In genomic region chr6:138402833-138403187, GRCh38 we compare ENCODE assay signal across 1 cellular context.
TF ChIP-seq lines count a peak whose summit lies in the region.

No MANE protein-coding gene starts in this region.

TF ChIP-seq in SK-N-SH, 30 proteins besides CTCF, POLR2A, EP300 and RAD21:
- TF ChIP-seq GATA2 (CRISPR knock-in tag; IDR thresholded peaks at IDR 0.05) = no peak
- no peak for TF ChIP-seq NRF1 (IDR thresholded peaks at IDR 0.05; ENCODE audit: low read depth, low read length)
- no peak for TF ChIP-seq RXRA (IDR thresholded peaks at IDR 0.05; ENCODE audit: borderline replicate concordance, low read depth)
- TF ChIP-seq FOXJ3 (CRISPR knock-in tag; IDR thresholded peaks at IDR 0.05) = no peak
- no peak for TF ChIP-seq MEF2A (IDR thresholded peaks at IDR 0.05; ENCODE audit: borderline replicate concordance, low read depth)
- no peak for TF ChIP-seq USF1 (IDR thresholded peaks at IDR 0.05; ENCODE audit: borderline replicate concordance, low read depth)
- TF ChIP-seq JUND (IDR thresholded peaks at IDR 0.05) = no peak
- TF ChIP-seq IRF3 (IDR thresholded peaks at IDR 0.05; ENCODE audit: low read depth, low read length) = no peak
- no peak for TF ChIP-seq MAX (IDR thresholded peaks at IDR 0.05; ENCODE audit: low read depth)
- no peak for TF ChIP-seq TCF12 (IDR thresholded peaks at IDR 0.05)
- TF ChIP-seq TAF1 (IDR thresholded peaks at IDR 0.05; ENCODE audit: borderline replicate concordance, low read depth, low read length) = no peak
- no peak for TF ChIP-seq PBX3 (IDR thresholded peaks at IDR 0.05)
- no peak for TF ChIP-seq POLR2AphosphoS5 (IDR thresholded peaks at IDR 0.05; ENCODE audit: low read depth, low read length)
